Comparison of ENCODE assay signal across 17 cellular contexts in the genomic region with DNA sequence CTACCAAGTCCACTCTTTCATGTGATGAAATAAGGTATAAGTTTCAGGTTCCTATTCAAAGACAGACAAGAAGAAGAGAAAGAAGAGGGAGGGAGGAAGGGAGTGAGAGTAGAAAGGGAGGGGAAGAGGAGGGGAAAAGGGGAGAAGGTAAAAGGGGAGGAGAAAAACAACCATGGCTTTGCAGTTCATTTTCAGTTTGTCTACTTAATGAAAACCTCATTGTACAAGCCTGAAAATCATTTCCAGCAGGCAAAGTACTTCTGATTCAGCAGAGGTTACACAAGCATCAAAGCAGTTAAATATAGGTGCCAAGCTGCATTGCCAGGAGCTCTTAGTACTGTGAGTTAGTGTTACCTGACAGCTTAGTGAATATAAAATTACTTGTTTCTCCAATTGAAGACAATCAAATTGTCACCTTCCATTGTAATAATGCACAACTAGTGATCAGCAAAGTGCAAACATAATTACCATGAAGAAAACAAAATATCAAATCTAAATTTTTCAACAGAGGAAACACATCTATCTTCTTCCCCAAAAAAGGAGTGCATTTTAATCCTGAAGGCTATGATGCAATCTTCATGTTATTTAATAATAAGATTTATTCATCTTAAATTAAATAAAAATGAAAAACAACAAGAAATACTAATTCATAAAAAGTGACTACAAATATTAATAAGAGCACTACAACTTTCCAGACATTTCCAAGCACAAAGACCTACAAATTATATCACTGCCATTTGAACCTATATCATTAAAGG. TPM values are rescaled to one million over a fixed set of nuclear protein-coding genes. Genes with fewer than 3 reads are reported as not detected.
DNase-seq lines count a peak whose midpoint lies in the region; ATAC-seq, FAIRE-seq and TF ChIP-seq lines count a peak whose summit lies in the region.
"Had no signal": no experiment of that assay in that cellular context is flagged by ENCODE, and none has a peak within 500 bp of the region (broad histone marks: within the 10 kb centered on the region; RNA-seq: fewer than 3 reads in every experiment).

No MANE protein-coding gene starts in this region.

- H3K9me3 ChIP-seq in K562 (replicated peaks; ENCODE audit: control insufficient read depth, insufficient read depth, low read depth, low read length), result no peaks in the 10 kb centered on the region
- no peaks in the 10 kb centered on the region for H3K9me3 ChIP-seq in kidney (ENCODE audit: control insufficient read depth in 1 of 2, low read length in 2 of 2)
- no peaks in the 10 kb centered on the region for H3K9me3 ChIP-seq in mucosa of descending colon
- H3K9me3 ChIP-seq: Caco-2 had no signal

- FAIRE-seq in K562 (lab: Jason Lieb, UNC), result no peak
- peak; percentile 54 for FAIRE-seq in kidney (lab: Jason Lieb, UNC)

- no peaks in the 10 kb centered on the region for H3K27me3 ChIP-seq in K562 (ENCODE audit: control insufficient read depth in 2 of 2, insufficient read depth in 2 of 2, low read length in 2 of 2)

- H3K27ac ChIP-seq in K562 (ENCODE audit: extremely low read depth, low read depth, low read length), result peak overlapping the region; percentile 54; the same call in 2 of the 3 replicates
- no peak overlapping the region for H3K27ac ChIP-seq in kidney (ENCODE audit: low read depth in 2 of 2, low read length in 2 of 2)
- H3K27ac ChIP-seq: neural progenitor cell had no signal

- peak overlapping the region; percentile 66 for H2AFZ ChIP-seq in K562 (ENCODE audit: low read depth, low read length)
- H2AFZ ChIP-seq: neural progenitor cell had no signal

- H3K4me3 ChIP-seq in K562, result no peak overlapping the region
- no peak overlapping the region for H3K4me3 ChIP-seq in kidney (ENCODE audit: low read length in 2 of 2)
- no peak overlapping the region for H3K4me3 ChIP-seq in mucosa of descending colon
- H3K4me3 ChIP-seq: neural progenitor cell had no signal

- H3K79me2 ChIP-seq in K562 (ENCODE audit: control insufficient read depth, insufficient read depth, low read length), result no peaks in the 10 kb centered on the region; the same call in 2 of the 3 replicates

- H4K20me1 ChIP-seq in K562 (replicated peaks; ENCODE audit: control insufficient read depth, insufficient read depth, low read length), result no peaks in the 10 kb centered on the region

- intact Hi-C loops in K562 (cut with micrococcal nuclease), result no loop called here
- intact Hi-C loops in kidney (cut with DNase I), result no loop called here
- intact Hi-C loops in mucosa of descending colon (cut with DNase I, micrococcal nuclease), result no loop called here

- H3K9me1 ChIP-seq in K562 (ENCODE audit: control insufficient read depth, insufficient read depth, low read length), result no peaks in the 10 kb centered on the region

- no peaks in the 10 kb centered on the region for H3K36me3 ChIP-seq in K562 (ENCODE audit: control insufficient read depth, insufficient read depth, low read length)
- no peaks in the 10 kb centered on the region for H3K36me3 ChIP-seq in kidney (ENCODE audit: control insufficient read depth in 1 of 2, insufficient read depth in 2 of 2, low read length in 2 of 2)
- no peaks in the 10 kb centered on the region for H3K36me3 ChIP-seq in mucosa of descending colon (ENCODE audit: low read depth)
- H3K36me3 ChIP-seq: neural progenitor cell had no signal

- TF ChIP-seq CTCF in K562 (IDR thresholded peaks at IDR 0.05 in 2 of 3, conservative IDR thresholded peaks at IDR 0.05 in 1 of 3; ENCODE audit: insufficient read depth in 2 of 3, low read depth in 1 of 3, low read length in 3 of 3), result no peak
- no peak for TF ChIP-seq CTCF in kidney (IDR thresholded peaks at IDR 0.05; ENCODE audit: borderline replicate concordance, extremely low read depth, insufficient read depth)
- no peak for TF ChIP-seq CTCF in mucosa of descending colon (IDR thresholded peaks at IDR 0.05)

- POLR2A ChIA-PET in K562 (lab: Yijun Ruan, JAX), result interaction anchor here (1.1 to 2.1 kb wide), 2 partner anchors 30 to 68 kb away, joined by 3 to 4 read pairs; no protein-coding TSS in a partner anchor

- H3K4me2 ChIP-seq in K562 (ENCODE audit: insufficient read depth, low read length), result peak overlapping the region; percentile 39
- H3K4me2 ChIP-seq: neural progenitor cell had no signal

- TF ChIP-seq POLR2A in K562 (conservative IDR thresholded peaks at IDR 0.05), result no peak

- DNase-seq in DMS153 (lab: John Stamatoyannopoulos, UW) (peak; percentile 44), NCI-H1092 treated with DMSO at 0.1 percent for 48 hours (lab: John Stamatoyannopoulos, UW) (peak; percentile 77), K562 (ENCODE audit: extremely low read depth in 1 of 4, low spot score in 3 of 4) (no peak), kidney (no peak), T1000 (lab: John Stamatoyannopoulos, UW) (no peak), dermis blood vessel endothelial cell (no peak), mucosa of descending colon (no peak)
- DNase-seq: activated B cell treated with CpG ODN at 0.5 μM for 24 hours; activated effector memory CD4-positive, alpha-beta T cell treated with Interleukin-2 at 50 U/mL for 16 hours; anterior cingulate cortex; Caco-2; GDM1; NCI-H2029 treated with DMSO at 0.1 percent for 48 hours; PC-3 had no signal

- H3K4me1 ChIP-seq in K562 (replicated peaks in 1 of 2; ENCODE audit: control insufficient read depth in 2 of 2, insufficient read depth in 2 of 2, low read length in 2 of 2) (peaks cover 0 to 30% of the 10 kb centered on the region in 2 experiments), kidney (ENCODE audit: control insufficient read depth in 1 of 2, insufficient read depth in 1 of 2, low read depth in 1 of 2, low read length in 2 of 2) (peaks cover 0 to 9% of the 10 kb centered on the region in 2 donors), mucosa of descending colon (ENCODE audit: low read depth) (no peaks in the 10 kb centered on the region)
- H3K4me1 ChIP-seq: neural progenitor cell had no signal

- ATAC-seq in K562, result peak; percentile 25; the same call in 2 of the 3 replicates
- no peak for ATAC-seq in mucosa of descending colon
- no peak for ATAC-seq in HG02938 (IDR thresholded peaks at IDR 0.05; ENCODE audit: unreplicated experiment)
- ATAC-seq: PC-3; stimulated activated memory B cell treated with anti-CD40 and anti-IgM and Interleukin-4, amounts not matched to agents 10 μg/mL and 1 μg/mL and 100 μg/mL, for 72 hours had no signal

- H3K9ac ChIP-seq in K562 (ENCODE audit: insufficient read depth in 1 of 2, low read depth in 2 of 2, low read length in 2 of 2), result peak overlapping the region in 1 of 2 experiments; percentile 44; a peak in 1 of 4 replicates
- no peak overlapping the region for H3K9ac ChIP-seq in kidney (ENCODE audit: low read length in 2 of 2)
- H3K9ac ChIP-seq: neural progenitor cell had no signal

- CTCF ChIA-PET in K562 (lab: Yijun Ruan, JAX; ENCODE audit: low intra/inter-chr PET ratio), result no interaction called here

- no peak for TF ChIP-seq RAD21 in K562 (CRISPR knock-in tag; conservative IDR thresholded peaks at IDR 0.05 in 1 of 2, IDR thresholded peaks at IDR 0.05 in 1 of 2)

- TF ChIP-seq EP300 in K562 (IDR thresholded peaks at IDR 0.05; ENCODE audit: low read length), result no peak

- in situ Hi-C loops in K562 (cut with MboI), result no loop called here

- BruUV-seq in K562 (replicated peaks; lab: Mats Ljungman, UMichigan), result no TSS peak

TF ChIP-seq in K562, 482 proteins besides CTCF, POLR2A, EP300 and RAD21 (continues in another document):
- TF ChIP-seq ZNF57 (CRISPR knock-in tag; IDR thresholded peaks at IDR 0.05), result no peak
- TF ChIP-seq TAF1 (IDR thresholded peaks at IDR 0.05; ENCODE audit: control insufficient read depth, extremely low read depth, insufficient read depth, low read length, severe bottlenecking), result no peak
- TF ChIP-seq IFI16 (CRISPR knock-in tag; IDR thresholded peaks at IDR 0.05), result no peak
- TF ChIP-seq SIX5 (IDR thresholded peaks at IDR 0.05; ENCODE audit: borderline replicate concordance in 1 of 2, insufficient read depth in 1 of 2, low read depth in 1 of 2, low read length in 2 of 2), result no peak
- no peak for TF ChIP-seq NR3C1 (CRISPR knock-in tag; IDR thresholded peaks at IDR 0.05)
- no peak for TF ChIP-seq ZC3H11A (IDR thresholded peaks at IDR 0.05; ENCODE audit: low read depth, low read length)
- TF ChIP-seq, protein P1, sequence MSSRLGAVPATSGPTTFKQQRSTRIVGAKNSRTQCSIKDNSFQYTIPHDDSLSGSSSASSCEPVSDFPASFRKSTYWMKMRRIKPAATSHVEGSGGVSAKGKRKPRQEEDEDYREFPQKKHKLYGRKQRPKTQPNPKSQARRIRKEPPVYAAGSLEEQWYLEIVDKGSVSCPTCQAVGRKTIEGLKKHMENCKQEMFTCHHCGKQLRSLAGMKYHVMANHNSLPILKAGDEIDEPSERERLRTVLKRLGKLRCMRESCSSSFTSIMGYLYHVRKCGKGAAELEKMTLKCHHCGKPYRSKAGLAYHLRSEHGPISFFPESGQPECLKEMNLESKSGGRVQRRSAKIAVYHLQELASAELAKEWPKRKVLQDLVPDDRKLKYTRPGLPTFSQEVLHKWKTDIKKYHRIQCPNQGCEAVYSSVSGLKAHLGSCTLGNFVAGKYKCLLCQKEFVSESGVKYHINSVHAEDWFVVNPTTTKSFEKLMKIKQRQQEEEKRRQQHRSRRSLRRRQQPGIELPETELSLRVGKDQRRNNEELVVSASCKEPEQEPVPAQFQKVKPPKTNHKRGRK (tag; IDR thresholded peaks at IDR 0.05), result no peak
- peak; percentile 56; the same call in 1 of the 2 replicates for TF ChIP-seq NBN (IDR thresholded peaks at IDR 0.05; ENCODE audit: low read depth)

RNA-seq across cellular contexts. Expression of a gene that starts 8.2 kb away (rescaled TPM):
- total RNA-seq in K562 (2011; cell fraction: chromatin; rRNA removed; ENCODE audit: low replicate concordance), result 45.4 and 64.4 TPM in 2 replicates
- 15.7 and 19.9 TPM in 2 replicates for total RNA-seq in K562 (2011; cell fraction: nucleolus; rRNA removed)
- 22.9 and 27.9 TPM in 2 replicates for total RNA-seq in K562 (2011; cell fraction: nucleoplasm; rRNA removed)
- total RNA-seq in K562 (2014; rRNA removed), result 5.7 and 8.0 TPM in 2 replicates
- total RNA-seq in K562 (2014; rRNA removed; fragmentation: Illumina TruSeq; extraction: Trizol), result 8.7 and 9.1 TPM in 2 replicates
- 7.0 and 8.4 TPM in 2 replicates for total RNA-seq in K562 (2015; rRNA removed; fragmentation: Illumina TruSeq; extraction: Trizol)
- total RNA-seq in K562 (2021), result 8.0 and 9.4 TPM in 2 replicates
- 3.4 and 3.7 TPM in 2 replicates for polyA plus RNA-seq in K562 (2011; rRNA removed)
- polyA plus RNA-seq in K562 (2011; cell fraction: cytosol; rRNA removed), result 0.98 and 1.6 TPM in 2 replicates
- polyA plus RNA-seq in K562 (2011; cell fraction: nucleus; rRNA removed), result 6.2 and 7.1 TPM in 2 replicates
- 4.1 and 4.5 TPM in 2 replicates for polyA plus RNA-seq in K562 (2012)
- polyA plus RNA-seq in K562 (2014; fragmentation: Illumina TruSeq; extraction: Trizol), result 5.5 and 7.8 TPM in 2 replicates
- 1 to 10 TPM in 1 of 2 experiments, under 1 TPM in 1; 0.89 to 2.9 TPM for polyA plus RNA-seq in K562 (2014; fragmentation: Nextera tagmentation; extraction: Ambion mirVana)
- 3.4 and 4.7 TPM in 2 replicates for polyA plus RNA-seq in K562 (2014; rRNA removed)
- polyA minus RNA-seq in K562 (2011; rRNA and poly(A)+ RNA removed), result 26.2 and 35.6 TPM in 2 replicates
- polyA minus RNA-seq in K562 (2011; cell fraction: cytosol; rRNA and poly(A)+ RNA removed), result 4.0 and 5.7 TPM in 2 replicates
- 21.0 and 41.1 TPM in 2 replicates for polyA minus RNA-seq in K562 (2011; cell fraction: nucleus; rRNA and poly(A)+ RNA removed)
- 47.3 TPM for total RNA-seq in kidney
- polyA plus RNA-seq in kidney (ENCODE audit: insufficient read depth, low read depth, low replicate concordance), result 5.0 TPM
- under 0.01 and 0.09 TPM in 2 replicates for total RNA-seq in dermis blood vessel endothelial cell
- total RNA-seq in mucosa of descending colon, result 1 to 10 TPM; 5.8 to 6.5 (median 6.0) TPM
- total RNA-seq: activated B cell treated with CpG ODN at 0.5 μM for 24 hours, PC-3 had no signal

Comparison
In these comparisons a context has a peak if more than half of its experiments do, and no peak if none do; other contexts are left out.
1. DNase-seq: peak in DMS153 (single experiment) and NCI-H1092 treated with DMSO at 0.1 percent for 48 hours (single experiment); none in K562 (0 of 4), kidney (single experiment), T1000 (single experiment), dermis blood vessel endothelial cell (single experiment) and mucosa of descending colon (0 of 3).